16 cellular contexts compared by ENCODE assay signal in the genomic region with DNA sequence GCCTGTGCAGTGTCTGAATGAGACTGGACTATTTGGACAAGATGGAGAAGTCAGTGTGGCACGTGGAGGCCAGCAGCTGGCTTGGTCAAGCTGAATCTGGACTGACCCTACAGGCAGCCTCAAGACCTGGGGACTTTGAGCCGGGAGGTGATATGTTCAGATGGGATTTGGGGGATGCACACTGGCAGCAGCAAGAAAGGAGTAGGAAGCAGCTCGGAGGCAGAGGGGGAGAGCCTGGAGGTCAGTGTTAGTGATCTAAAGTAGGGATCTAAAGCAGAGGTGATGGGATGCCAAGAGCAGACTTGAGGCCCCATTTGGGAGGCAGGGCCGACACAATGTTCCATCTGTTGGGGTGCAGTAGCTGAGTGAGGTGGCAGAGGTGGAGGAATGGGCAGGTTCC. TPM values are rescaled to one million over a fixed set of nuclear protein-coding genes. Genes with fewer than 3 reads are reported as not detected.
A peak's percentile ranks its signal among the peaks of the same experiment; 100 is the strongest.
DNase-seq lines count a peak whose midpoint lies in the region; ATAC-seq and TF ChIP-seq lines count a peak whose summit lies in the region.
"Had no signal": no experiment of that assay in that cellular context is flagged by ENCODE, and none has a peak within 500 bp of the region (broad histone marks: within the 10 kb centered on the region; RNA-seq: fewer than 3 reads in every experiment).

No MANE protein-coding gene starts in this region.

- H3K9me2 ChIP-seq in hepatocyte (replicated peaks; ENCODE audit: insufficient read depth), result no peaks in the 10 kb centered on the region

- no peaks in the 10 kb centered on the region for H3K9me3 ChIP-seq in hepatocyte (ENCODE audit: low read depth)

- no peak overlapping the region for H2AFZ ChIP-seq in hepatocyte

- no peaks in the 10 kb centered on the region for H3K27me3 Mint-ChIP-seq in activated naive CD4-positive, alpha-beta T cell treated with anti-CD3 and anti-CD28 coated beads, Interleukin-2, amount 10 ng/mL, durations not matched to agents 7 days and 5 days

- H4K20me1 ChIP-seq in hepatocyte (ENCODE audit: insufficient read depth, poor library complexity, severe bottlenecking), result no peaks in the 10 kb centered on the region

- peak overlapping the region; percentile 96; the same call in 1 of the 2 replicates for H3K27ac ChIP-seq in VCaP
- H3K27ac ChIP-seq in hepatocyte, result no peak overlapping the region
- peak overlapping the region; percentile 30 for H3K27ac ChIP-seq in temporal lobe (ENCODE audit: low read depth, low read length)

- no peak overlapping the region for H3K4me3 Mint-ChIP-seq in activated naive CD4-positive, alpha-beta T cell treated with anti-CD3 and anti-CD28 coated beads, Interleukin-2, amount 10 ng/mL, durations not matched to agents 7 days and 5 days
- H3K4me3 Mint-ChIP-seq: WTC11 had no signal

- DNase-seq in activated naive CD4-positive, alpha-beta T cell treated with anti-CD3 and anti-CD28 coated beads, Interleukin-2, amount 10 ng/mL, durations not matched to agents 7 days and 5 days, result no peak
- DNase-seq in activated naive CD4-positive, alpha-beta T cell treated with anti-CD3 and anti-CD28 coated beads, Interleukin-2, amount 50 U/mL, for 16 hours, result no peak
- DNase-seq in hepatocyte (ENCODE audit: low spot score), result no peak
- DNase-seq in NCI-H345 (lab: John Stamatoyannopoulos, UW), result no peak
- DNase-seq in iPS-NIHi7 (ENCODE audit: extremely low spot score), result no peak
- DNase-seq: GDM1, kidney glomerular epithelial cell, NCI-H1436 treated with DMSO at 0.1 percent for 48 hours, occipital lobe, right cardiac atrium, substantia nigra, SW 1271 had no signal

- CTCF ChIA-PET in activated naive CD4-positive, alpha-beta T cell treated with anti-CD3 and anti-CD28 coated beads, Interleukin-2, amount 10 ng/mL, durations not matched to agents 7 days and 5 days (lab: Charles Lee), result interaction anchor here (1.0 to 1.3 kb wide), 3 partner anchors 10 to 12 kb away, joined by 3 to 6 read pairs (median 5); no protein-coding TSS in a partner anchor

- WGBS in hepatocyte (ENCODE audit: low lambda C conversion rate, missing lambda C conversion rate), result 91% methylated on average over 4 of the region's 4 CpGs

- H3K4me1 ChIP-seq in hepatocyte (ENCODE audit: insufficient read depth), result peaks cover 29% of the 10 kb centered on the region

- TF ChIP-seq CTCF in VCaP (conservative IDR thresholded peaks at IDR 0.05) (no peak), hepatocyte (IDR thresholded peaks at IDR 0.05; ENCODE audit: poor library complexity) (no peak)

- peaks cover 39% of the 10 kb centered on the region for H3K4me1 Mint-ChIP-seq in activated naive CD4-positive, alpha-beta T cell treated with anti-CD3 and anti-CD28 coated beads, Interleukin-2, amount 10 ng/mL, durations not matched to agents 7 days and 5 days

- H3K27ac Mint-ChIP-seq in activated naive CD4-positive, alpha-beta T cell treated with anti-CD3 and anti-CD28 coated beads, Interleukin-2, amount 10 ng/mL, durations not matched to agents 7 days and 5 days, result peak overlapping the region; percentile 95
- H3K27ac Mint-ChIP-seq: WTC11 had no signal

- H3K4me2 ChIP-seq in hepatocyte, result peak overlapping the region; percentile 84

- no peaks in the 10 kb centered on the region for H3K36me3 ChIP-seq in hepatocyte (replicated peaks; ENCODE audit: insufficient read depth, low read depth)

- H3K79me2 ChIP-seq in hepatocyte, result peaks cover 15% of the 10 kb centered on the region

- H3K27me3 ChIP-seq in hepatocyte, result no peaks in the 10 kb centered on the region

- no peaks in the 10 kb centered on the region for H3K9me3 Mint-ChIP-seq in activated naive CD4-positive, alpha-beta T cell treated with anti-CD3 and anti-CD28 coated beads, Interleukin-2, amount 10 ng/mL, durations not matched to agents 7 days and 5 days
- H3K9me3 Mint-ChIP-seq: WTC11 had no signal

- H3K4me3 ChIP-seq in hepatocyte, result no peak overlapping the region

- H3K36me3 Mint-ChIP-seq in activated naive CD4-positive, alpha-beta T cell treated with anti-CD3 and anti-CD28 coated beads, Interleukin-2, amount 10 ng/mL, durations not matched to agents 7 days and 5 days, result peaks cover 31% of the 10 kb centered on the region
- H3K36me3 Mint-ChIP-seq: WTC11 had no signal

- ATAC-seq in GM19455 (IDR thresholded peaks at IDR 0.05; ENCODE audit: unreplicated experiment), result no peak
- ATAC-seq: right cardiac atrium, WTC11 had no signal

RNA-seq across cellular contexts. Expression of gene MAPK13, which starts 2.8 kb away (rescaled TPM):
- total RNA-seq in hepatocyte (41.2 and 43.6 TPM in 2 replicates), temporal lobe (1.2 TPM)
- polyA plus RNA-seq in hepatocyte, result 47.6 and 50.2 TPM in 2 replicates

Comparison
In these comparisons a context has a peak if more than half of its experiments do, and no peak if none do; other contexts are left out.
1. RNA of gene MAPK13, which starts 2.8 kb away (total RNA-seq): 41.2 to 43.6 TPM in hepatocyte; 1.2 TPM in temporal lobe (single experiment); every median in the first group is over 10 times any median in the second.